ENCODE assay signal across 23 cellular contexts in the genomic region with DNA sequence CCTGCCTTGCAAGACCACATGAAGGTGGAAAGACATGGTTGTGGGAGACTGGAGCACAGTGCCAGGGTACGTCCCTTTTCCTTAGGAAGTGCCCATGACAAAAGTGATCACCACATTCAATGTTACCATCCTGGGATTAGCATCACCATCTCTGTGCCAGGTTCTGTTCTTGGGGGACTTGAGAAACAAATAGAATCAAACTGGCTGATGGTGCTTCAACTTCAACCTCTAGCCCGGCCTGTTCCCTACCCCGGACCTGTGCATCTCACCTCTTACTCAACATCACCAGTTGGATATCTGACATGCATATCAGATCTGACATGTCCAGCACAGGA.
"Had no signal": no experiment of that assay in that cellular context is flagged by ENCODE, and none has a peak within 500 bp of the region (broad histone marks: within the 10 kb centered on the region; RNA-seq: fewer than 3 reads in every experiment).

No MANE protein-coding gene starts in this region.

- H3K4me1 Mint-ChIP-seq: activated CD4-positive, alpha-beta T cell treated with anti-CD3 and anti-CD28 coated beads, Interleukin-2, amount 10 ng/mL, durations not matched to agents 7 days and 5 days; activated naive CD8-positive, alpha-beta T cell treated with anti-CD3 and anti-CD28 coated beads, Interleukin-2, amount 50 U/mL, for 24 hours; naive thymus-derived CD4-positive, alpha-beta T cell; stimulated activated memory B cell treated with anti-CD40 and anti-IgM and Interleukin-4, amounts not matched to agents 10 μg/mL and 1 μg/mL and 100 μg/mL, for 72 hours; T-cell had no signal

- H3K4me1 ChIP-seq: sigmoid colon had no signal

- H3K27me3 ChIP-seq: cardiac muscle cell, sigmoid colon had no signal

- H3K27ac ChIP-seq: cardiac muscle cell, sigmoid colon, WERI-Rb-1 had no signal

- H3K36me3 ChIP-seq: cardiac muscle cell, sigmoid colon had no signal

- H3K4me3 ChIP-seq: cardiac muscle cell, sigmoid colon, smooth muscle cell had no signal

- H3K9me3 Mint-ChIP-seq: activated CD4-positive, alpha-beta T cell treated with anti-CD3 and anti-CD28 coated beads, Interleukin-2, amount 10 ng/mL, durations not matched to agents 7 days and 5 days; activated naive CD8-positive, alpha-beta T cell treated with anti-CD3 and anti-CD28 coated beads, Interleukin-2, amount 50 U/mL, for 24 hours; dendritic cell treated with granulocyte-macrophage colony-stimulating factor and Interleukin-4, amounts not matched to agents 40 ng/mL and 50 ng/mL, for 4 days; naive thymus-derived CD4-positive, alpha-beta T cell; neural crest cell; stimulated activated memory B cell treated with anti-CD40 and anti-IgM and Interleukin-4, amounts not matched to agents 10 μg/mL and 1 μg/mL and 100 μg/mL, for 72 hours; T-cell; T-helper 2 cell treated with Interferon-gamma antibody and Interleukin-4, amounts not matched to agents 5 μg/mL and 100 μg/mL, for 36 hours had no signal

- DNase-seq: activated CD4-positive, CD25-positive, alpha-beta regulatory T cell treated with anti-CD3 and anti-CD28 coated beads, Interleukin-2, amount 50 U/mL, for 72 hours; activated gamma-delta T cell; activated naive CD4-positive, alpha-beta T cell treated with anti-CD3 and anti-CD28 coated beads, Interleukin-2, amount 50 U/mL, for 16 hours; activated naive CD8-positive, alpha-beta T cell treated with anti-CD3 and anti-CD28 coated beads, Interleukin-2, amount 50 U/mL, for 24 hours; effector CD8-positive, alpha-beta T cell; foreskin melanocyte; glutamatergic neuron; hypothalamus; mesendoderm; occipital lobe; sigmoid colon; stimulated activated CD4-positive, alpha-beta T cell treated with anti-CD3 and anti-CD28 coated beads, Interleukin-15, amount 100 ng/mL, for 24 hours; T-cell; trophoblast cell; WERI-Rb-1 had no signal

- H3K4me3 Mint-ChIP-seq: activated CD4-positive, alpha-beta T cell treated with anti-CD3 and anti-CD28 coated beads, Interleukin-2, amount 10 ng/mL, durations not matched to agents 7 days and 5 days; activated naive CD8-positive, alpha-beta T cell treated with anti-CD3 and anti-CD28 coated beads, Interleukin-2, amount 50 U/mL, for 24 hours; dendritic cell treated with granulocyte-macrophage colony-stimulating factor and Interleukin-4, amounts not matched to agents 40 ng/mL and 50 ng/mL, for 4 days; naive thymus-derived CD4-positive, alpha-beta T cell; neural crest cell; stimulated activated memory B cell treated with anti-CD40 and anti-IgM and Interleukin-4, amounts not matched to agents 10 μg/mL and 1 μg/mL and 100 μg/mL, for 72 hours; T-cell; T-helper 2 cell treated with Interferon-gamma antibody and Interleukin-4, amounts not matched to agents 5 μg/mL and 100 μg/mL, for 36 hours had no signal

- H3K27ac Mint-ChIP-seq: activated CD4-positive, alpha-beta T cell treated with anti-CD3 and anti-CD28 coated beads, Interleukin-2, amount 10 ng/mL, durations not matched to agents 7 days and 5 days; activated naive CD8-positive, alpha-beta T cell treated with anti-CD3 and anti-CD28 coated beads, Interleukin-2, amount 50 U/mL, for 24 hours; dendritic cell treated with granulocyte-macrophage colony-stimulating factor and Interleukin-4, amounts not matched to agents 40 ng/mL and 50 ng/mL, for 4 days; naive thymus-derived CD4-positive, alpha-beta T cell; stimulated activated memory B cell treated with anti-CD40 and anti-IgM and Interleukin-4, amounts not matched to agents 10 μg/mL and 1 μg/mL and 100 μg/mL, for 72 hours; T-cell; T-helper 2 cell treated with Interferon-gamma antibody and Interleukin-4, amounts not matched to agents 5 μg/mL and 100 μg/mL, for 36 hours had no signal

- H3K9me3 ChIP-seq: sigmoid colon had no signal

- ATAC-seq: activated naive CD8-positive, alpha-beta T cell treated with anti-CD3 and anti-CD28 coated beads, Interleukin-2, amount 50 U/mL, for 24 hours; naive thymus-derived CD4-positive, alpha-beta T cell; stimulated activated memory B cell treated with anti-CD40 and anti-IgM and Interleukin-4, amounts not matched to agents 10 μg/mL and 1 μg/mL and 100 μg/mL, for 72 hours; T-cell had no signal

- H3K36me3 Mint-ChIP-seq: naive thymus-derived CD4-positive, alpha-beta T cell; stimulated activated memory B cell treated with anti-CD40 and anti-IgM and Interleukin-4, amounts not matched to agents 10 μg/mL and 1 μg/mL and 100 μg/mL, for 72 hours; T-cell had no signal
